ENCODE assay signal across 9 cellular contexts in the genomic region with DNA sequence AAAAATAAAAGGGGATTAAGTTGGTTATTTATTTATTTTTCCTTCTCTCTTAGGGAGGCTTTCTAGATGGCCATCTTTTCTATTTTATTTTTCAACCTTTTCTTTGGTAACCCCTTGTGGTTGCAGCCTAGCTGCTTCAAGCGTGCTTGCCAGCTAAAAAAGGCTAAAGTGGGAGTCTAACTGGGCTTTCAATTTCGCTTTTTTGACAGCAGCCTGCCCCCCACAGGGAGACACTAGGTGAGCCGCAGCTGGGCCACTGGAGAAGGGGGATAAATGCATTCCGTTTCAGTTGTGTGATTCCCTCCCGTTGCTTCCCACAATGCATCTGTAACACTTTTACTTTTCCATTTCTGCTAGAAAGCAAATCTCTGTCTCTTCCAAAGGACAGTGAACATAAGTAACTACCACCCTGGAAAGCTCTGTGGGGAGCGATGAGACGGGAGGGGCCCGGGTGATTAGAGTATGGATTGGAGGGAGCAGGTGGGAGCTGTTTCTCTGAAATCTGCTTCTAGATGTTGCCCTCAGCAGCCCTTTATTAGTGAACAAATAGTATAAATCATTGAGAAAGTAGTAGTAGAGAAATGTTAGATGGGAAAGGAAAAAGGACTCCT.
DNase-seq lines count a peak whose midpoint lies in the region; ATAC-seq and TF ChIP-seq lines count a peak whose summit lies in the region.
"Had no signal": no experiment of that assay in that cellular context is flagged by ENCODE, and none has a peak within 500 bp of the region (broad histone marks: within the 10 kb centered on the region; RNA-seq: fewer than 3 reads in every experiment).

No MANE protein-coding gene starts in this region.

- CTCF ChIA-PET in OCI-LY7 (lab: Charles Lee; ENCODE audit: unreplicated experiment) = no interaction called here
- CTCF ChIA-PET in CD8-positive, alpha-beta memory T cell (lab: Charles Lee) = interaction anchor here (1.3 kb wide), 1 partner anchor 165 kb away, joined by 3 read pairs; no protein-coding TSS in a partner anchor

- H3K4me1 ChIP-seq in HAP-1 = peaks cover 15% of the 10 kb centered on the region
- H3K4me1 ChIP-seq in mesenchymal stem cell (ENCODE audit: control insufficient read depth, insufficient read depth, low read depth, low read length) = no peaks in the 10 kb centered on the region
- H3K4me1 ChIP-seq in OCI-LY7 (ENCODE audit: insufficient read depth, low read length, poor library complexity, severe bottlenecking) = peaks cover 11% of the 10 kb centered on the region
- no peaks in the 10 kb centered on the region for H3K4me1 ChIP-seq in CD8-positive, alpha-beta memory T cell (ENCODE audit: insufficient read depth, low read length)
- no peaks in the 10 kb centered on the region for H3K4me1 ChIP-seq in left lung

- WGBS in mesenchymal stem cell = 31% methylated on average over 8 of the region's 8 CpGs

- H3K36me3 Mint-ChIP-seq in CD8-positive, alpha-beta memory T cell = no peaks in the 10 kb centered on the region
- H3K36me3 Mint-ChIP-seq: IgD-negative memory B cell had no signal

- no peak overlapping the region for H3K18ac ChIP-seq in mesenchymal stem cell (ENCODE audit: low read depth in 1 of 2, low read length in 2 of 2)

- H3K14ac ChIP-seq in mesenchymal stem cell (ENCODE audit: low read length in 2 of 2) = no peak overlapping the region

- TF ChIP-seq CTCF in OCI-LY7 (conservative IDR thresholded peaks at IDR 0.05; ENCODE audit: low read length) (no peak), left lung (IDR thresholded peaks at IDR 0.05) (no peak)

- H3K27me3 ChIP-seq in HAP-1 (ENCODE audit: low read depth) (no peaks in the 10 kb centered on the region), mesenchymal stem cell (ENCODE audit: control insufficient read depth in 1 of 2, insufficient read depth in 1 of 2, low read length in 2 of 2) (no peaks in the 10 kb centered on the region), left lung (no peaks in the 10 kb centered on the region)
- H3K27me3 ChIP-seq in CD8-positive, alpha-beta memory T cell (ENCODE audit: insufficient read depth, low read length, poor library complexity, severe bottlenecking) = no peaks in the 10 kb centered on the region

- no peak overlapping the region for H4K8ac ChIP-seq in mesenchymal stem cell (ENCODE audit: low read length)

- no peak overlapping the region for H3K4me3 ChIP-seq in HAP-1
- H3K4me3 ChIP-seq in mesenchymal stem cell (ENCODE audit: insufficient read depth in 1 of 2, low read depth in 1 of 2, low read length in 2 of 2) = no peak overlapping the region
- no peak overlapping the region for H3K4me3 ChIP-seq in OCI-LY7 (ENCODE audit: low read depth, low read length, poor library complexity, severe bottlenecking)
- no peak overlapping the region for H3K4me3 ChIP-seq in CD8-positive, alpha-beta memory T cell (ENCODE audit: low read length)
- no peak overlapping the region for H3K4me3 ChIP-seq in left lung

- POLR2A ChIA-PET in OCI-LY7 (lab: Charles Lee) = interaction anchor here (0.6 to 1.6 kb wide), 3 partner anchors 10 to 35 kb away, joined by 3 to 7 read pairs (median 3); no protein-coding TSS in a partner anchor
- POLR2A ChIA-PET in CD8-positive, alpha-beta memory T cell (lab: Charles Lee) = no interaction called here

- no TSS peak for BruUV-seq in OCI-LY7 (replicated peaks; lab: Mats Ljungman, UMichigan)

- H2AFZ ChIP-seq in mesenchymal stem cell (ENCODE audit: low read depth, low read length) = no peak overlapping the region
- no peak overlapping the region for H2AFZ ChIP-seq in OCI-LY7 (ENCODE audit: low read length)

- no peak overlapping the region for H2BK120ac ChIP-seq in mesenchymal stem cell (ENCODE audit: low read depth, low read length)

- peak; percentile 53 for ATAC-seq in GM18502 (IDR thresholded peaks at IDR 0.05; ENCODE audit: poor library complexity, unreplicated experiment)
- ATAC-seq in left lung = no peak

- no peaks in the 10 kb centered on the region for H3K36me3 ChIP-seq in HAP-1 (replicated peaks)
- H3K36me3 ChIP-seq in mesenchymal stem cell (ENCODE audit: control insufficient read depth in 1 of 2, insufficient read depth in 2 of 2, low read depth in 1 of 2, low read length in 2 of 2) = no peaks in the 10 kb centered on the region
- H3K36me3 ChIP-seq in OCI-LY7 (ENCODE audit: insufficient read depth, low read length) = no peaks in the 10 kb centered on the region
- H3K36me3 ChIP-seq in CD8-positive, alpha-beta memory T cell (ENCODE audit: insufficient read depth, low read length) = no peaks in the 10 kb centered on the region
- H3K36me3 ChIP-seq in left lung = no peaks in the 10 kb centered on the region

- DNase-seq in HAP-1 (ENCODE audit: low spot score in 2 of 2) = peak; percentile 24 to 65
- peak; percentile 53 for DNase-seq in NCI-H345 (lab: John Stamatoyannopoulos, UW)
- DNase-seq in mesenchymal stem cell = peak; percentile 26
- no peak for DNase-seq in NCI-H1436 treated with DMSO at 0.1 percent for 48 hours (lab: John Stamatoyannopoulos, UW)
- DNase-seq in OCI-LY7 (ENCODE audit: low spot score) = no peak
- no peak for DNase-seq in CD8-positive, alpha-beta memory T cell
- DNase-seq in left lung = no peak

- in situ Hi-C loops in HAP-1 (cut with MboI; ENCODE audit: low sequenced_read_pairs) = no loop called here

- no peak overlapping the region for H2BK12ac ChIP-seq in mesenchymal stem cell (ENCODE audit: low read length in 2 of 2)

- H3K4me3 Mint-ChIP-seq in CD8-positive, alpha-beta memory T cell = no peak overlapping the region
- H3K4me3 Mint-ChIP-seq: IgD-negative memory B cell had no signal

- no peak overlapping the region for H3K4ac ChIP-seq in mesenchymal stem cell (ENCODE audit: low read depth in 1 of 2, low read length in 2 of 2)

- H2BK15ac ChIP-seq in mesenchymal stem cell (ENCODE audit: low read depth, poor library complexity, severe bottlenecking) = no peak overlapping the region

- no peak overlapping the region for H3K27ac Mint-ChIP-seq in CD8-positive, alpha-beta memory T cell
- H3K27ac Mint-ChIP-seq: IgD-negative memory B cell had no signal

- H3K27ac ChIP-seq in mesenchymal stem cell (ENCODE audit: low read length, poor library complexity, severe bottlenecking) (peak overlapping the region; percentile 81), OCI-LY7 (ENCODE audit: low read depth, low read length, poor library complexity, severe bottlenecking) (no peak overlapping the region), left lung (no peak overlapping the region)
- H3K27ac ChIP-seq in CD8-positive, alpha-beta memory T cell (ENCODE audit: low read depth, low read length) = no peak overlapping the region

- H3K79me1 ChIP-seq in mesenchymal stem cell (replicated peaks; ENCODE audit: low read length, poor library complexity, severe bottlenecking) = no peaks in the 10 kb centered on the region

- H3K27me3 Mint-ChIP-seq in CD8-positive, alpha-beta memory T cell = peaks cover 1 to 7% of the 10 kb centered on the region in 2 donors

- H4K20me1 ChIP-seq in OCI-LY7 (ENCODE audit: insufficient read depth, low read length) = no peaks in the 10 kb centered on the region

- H3K23ac ChIP-seq in mesenchymal stem cell (ENCODE audit: low read length in 2 of 2) = no peak overlapping the region

- intact Hi-C loops in OCI-LY7 (cut with micrococcal nuclease; ENCODE audit: unreplicated experiment) (no loop called here), left lung (cut with DNase I) (no loop called here)

- H2AK5ac ChIP-seq in mesenchymal stem cell (ENCODE audit: low read length, severe bottlenecking) = no peak overlapping the region

- H3K4me2 ChIP-seq in mesenchymal stem cell (ENCODE audit: low read length, poor library complexity, severe bottlenecking) (peak overlapping the region; percentile 29), OCI-LY7 (ENCODE audit: low read length) (no peak overlapping the region)

- H4K91ac ChIP-seq in mesenchymal stem cell (ENCODE audit: low read length) = no peak overlapping the region

- no peaks in the 10 kb centered on the region for H3K9me3 ChIP-seq in HAP-1
- no peaks in the 10 kb centered on the region for H3K9me3 ChIP-seq in mesenchymal stem cell (ENCODE audit: control insufficient read depth, low read length)
- no peaks in the 10 kb centered on the region for H3K9me3 ChIP-seq in OCI-LY7 (ENCODE audit: low read length)
- H3K9me3 ChIP-seq in CD8-positive, alpha-beta memory T cell (ENCODE audit: low read length) = no peaks in the 10 kb centered on the region
- no peaks in the 10 kb centered on the region for H3K9me3 ChIP-seq in left lung

- no peaks in the 10 kb centered on the region for H3K79me2 ChIP-seq in OCI-LY7 (ENCODE audit: insufficient read depth, low read depth, low read length)

- H3K9me3 Mint-ChIP-seq in CD8-positive, alpha-beta memory T cell = no peaks in the 10 kb centered on the region
- H3K9me3 Mint-ChIP-seq: IgD-negative memory B cell had no signal

- H3K9ac ChIP-seq in mesenchymal stem cell (ENCODE audit: low read length) = peak overlapping the region; percentile 15

- H2BK5ac ChIP-seq in mesenchymal stem cell (ENCODE audit: low read depth, low read length, poor library complexity, severe bottlenecking) = no peak overlapping the region

- no peaks in the 10 kb centered on the region for H3K9me2 ChIP-seq in OCI-LY7 (ENCODE audit: insufficient read depth, low read length)

- H3K4me1 Mint-ChIP-seq in CD8-positive, alpha-beta memory T cell = no peaks in the 10 kb centered on the region

Comparison
In these comparisons a context has a peak if more than half of its experiments do, and no peak if none do; other contexts are left out.
1. DNase-seq: peak in HAP-1 (2 of 2), NCI-H345 (single experiment) and mesenchymal stem cell (single experiment); none in NCI-H1436 treated with DMSO at 0.1 percent for 48 hours (single experiment), OCI-LY7 (single experiment), CD8-positive, alpha-beta memory T cell (0 of 5) and left lung (0 of 2).